16 cellular contexts compared by ENCODE assay signal in genomic region chr9:93033541-93033940, GRCh38. TPM values are rescaled to one million over a fixed set of nuclear protein-coding genes. Genes with fewer than 3 reads are reported as not detected.
A peak's percentile ranks its signal among the peaks of the same experiment; 100 is the strongest.
DNase-seq lines count a peak whose midpoint lies in the region; ATAC-seq lines count a peak whose summit lies in the region.
"Had no signal": no experiment of that assay in that cellular context is flagged by ENCODE, and none has a peak within 500 bp of the region (broad histone marks: within the 10 kb centered on the region; RNA-seq: fewer than 3 reads in every experiment).

No MANE protein-coding gene starts in this region.

- intact Hi-C loops in sciatic nerve (cut with DNase I): no loop called here

- ATAC-seq in activated naive CD8-positive, alpha-beta T cell treated with anti-CD3 and anti-CD28 coated beads, Interleukin-2, amount 10 ng/mL, durations not matched to agents 7 days and 5 days (ENCODE audit: low read depth): no peak
- ATAC-seq in sciatic nerve: peak; percentile 16
- ATAC-seq: gastrocnemius medialis had no signal

- H3K9me3 Mint-ChIP-seq in activated T-cell treated with anti-CD3 and anti-CD28 coated beads, Interleukin-2, amount 50 U/mL, for 24 hours: no peaks in the 10 kb centered on the region
- no peaks in the 10 kb centered on the region for H3K9me3 Mint-ChIP-seq in activated naive CD8-positive, alpha-beta T cell treated with anti-CD3 and anti-CD28 coated beads, Interleukin-2, amount 10 ng/mL, durations not matched to agents 7 days and 5 days

- H3K4me1 Mint-ChIP-seq in activated T-cell treated with anti-CD3 and anti-CD28 coated beads, Interleukin-2, amount 50 U/mL, for 24 hours (ENCODE audit: low read depth): peaks cover 56% of the 10 kb centered on the region
- H3K4me1 Mint-ChIP-seq in activated naive CD8-positive, alpha-beta T cell treated with anti-CD3 and anti-CD28 coated beads, Interleukin-2, amount 10 ng/mL, durations not matched to agents 7 days and 5 days: peaks cover 29% of the 10 kb centered on the region

- H3K27ac Mint-ChIP-seq in activated T-cell treated with anti-CD3 and anti-CD28 coated beads, Interleukin-2, amount 50 U/mL, for 24 hours: peak overlapping the region; percentile 71
- H3K27ac Mint-ChIP-seq in activated naive CD8-positive, alpha-beta T cell treated with anti-CD3 and anti-CD28 coated beads, Interleukin-2, amount 10 ng/mL, durations not matched to agents 7 days and 5 days: peak overlapping the region; percentile 8

- H3K4me3 Mint-ChIP-seq in activated T-cell treated with anti-CD3 and anti-CD28 coated beads, Interleukin-2, amount 50 U/mL, for 24 hours: no peak overlapping the region
- no peak overlapping the region for H3K4me3 Mint-ChIP-seq in activated naive CD8-positive, alpha-beta T cell treated with anti-CD3 and anti-CD28 coated beads, Interleukin-2, amount 10 ng/mL, durations not matched to agents 7 days and 5 days

- no peaks in the 10 kb centered on the region for H3K27me3 Mint-ChIP-seq in activated T-cell treated with anti-CD3 and anti-CD28 coated beads, Interleukin-2, amount 50 U/mL, for 24 hours
- H3K27me3 Mint-ChIP-seq in activated naive CD8-positive, alpha-beta T cell treated with anti-CD3 and anti-CD28 coated beads, Interleukin-2, amount 10 ng/mL, durations not matched to agents 7 days and 5 days: no peaks in the 10 kb centered on the region

- no peak for DNase-seq in activated T-cell treated with anti-CD3 and anti-CD28 coated beads, Interleukin-2, amount 50 U/mL, for 24 hours
- no peak for DNase-seq in activated T-cell treated with anti-CD3 and anti-CD28 coated beads, Interleukin-2, amount 50 U/mL, for 1 hour
- DNase-seq in NCI-H187 (lab: John Stamatoyannopoulos, UW) (peak; percentile 37 to 40), sciatic nerve (ENCODE audit: low spot score) (no peak), GM19238 (ENCODE audit: insufficient read length, low spot score) (no peak), NCI-H2029 treated with DMSO at 0.1 percent for 48 hours (lab: John Stamatoyannopoulos, UW) (no peak)
- no peak for DNase-seq in activated naive CD8-positive, alpha-beta T cell treated with anti-CD3 and anti-CD28 coated beads, Interleukin-2, amount 10 ng/mL, durations not matched to agents 7 days and 5 days
- DNase-seq in stimulated activated CD4-positive, alpha-beta T cell treated with anti-CD3 and anti-CD28 coated beads, Interleukin-1b, Interleukin-23, amount 100 ng/mL, for 48 hours: no peak
- DNase-seq: activated CD4-positive, alpha-beta T cell treated with anti-CD3 and anti-CD28 coated beads for 48 hours; central memory CD4-positive, alpha-beta T cell; DND-41; gastrocnemius medialis; MM.1S; NCI-H345; stimulated activated CD4-positive, alpha-beta T cell treated with anti-CD3 and anti-CD28 coated beads, Interleukin-15, amount 100 ng/mL, for 24 hours; thyroid gland had no signal

- POLR2A ChIA-PET in activated naive CD8-positive, alpha-beta T cell treated with anti-CD3 and anti-CD28 coated beads, Interleukin-2, amount 10 ng/mL, durations not matched to agents 7 days and 5 days (lab: Charles Lee): interaction anchor here (0.6 to 1.1 kb wide), 3 partner anchors 14 to 160 kb away, joined by 3 read pairs; no protein-coding TSS in a partner anchor

- H3K36me3 Mint-ChIP-seq in activated T-cell treated with anti-CD3 and anti-CD28 coated beads, Interleukin-2, amount 50 U/mL, for 24 hours (ENCODE audit: low read depth): peaks cover 63% of the 10 kb centered on the region
- peaks cover 31% of the 10 kb centered on the region for H3K36me3 Mint-ChIP-seq in activated naive CD8-positive, alpha-beta T cell treated with anti-CD3 and anti-CD28 coated beads, Interleukin-2, amount 10 ng/mL, durations not matched to agents 7 days and 5 days

RNA-seq across cellular contexts. Expression of gene SUSD3, which starts 25.0 kb away (rescaled TPM):
- 10 to 100 TPM; 68.0 to 70.4 TPM for total RNA-seq in activated naive CD8-positive, alpha-beta T cell treated with anti-CD3 and anti-CD28 coated beads, Interleukin-2, amount 10 ng/mL, durations not matched to agents 7 days and 5 days
- total RNA-seq in sciatic nerve: 6.6 TPM

Comparison
In these comparisons a context has a peak if more than half of its experiments do, and no peak if none do; other contexts are left out.
1. DNase-seq: peak in NCI-H187 (2 of 2); none in activated T-cell treated with anti-CD3 and anti-CD28 coated beads, Interleukin-2, amount 50 U/mL, for 24 hours (single experiment), activated T-cell treated with anti-CD3 and anti-CD28 coated beads, Interleukin-2, amount 50 U/mL, for 1 hour (single experiment), activated naive CD8-positive, alpha-beta T cell treated with anti-CD3 and anti-CD28 coated beads, Interleukin-2, amount 10 ng/mL, durations not matched to agents 7 days and 5 days (single experiment), sciatic nerve (single experiment), GM19238 (single experiment), stimulated activated CD4-positive, alpha-beta T cell treated with anti-CD3 and anti-CD28 coated beads, Interleukin-1b, Interleukin-23, amount 100 ng/mL, for 48 hours (single experiment) and NCI-H2029 treated with DMSO at 0.1 percent for 48 hours (single experiment).